In the genomic region with DNA sequence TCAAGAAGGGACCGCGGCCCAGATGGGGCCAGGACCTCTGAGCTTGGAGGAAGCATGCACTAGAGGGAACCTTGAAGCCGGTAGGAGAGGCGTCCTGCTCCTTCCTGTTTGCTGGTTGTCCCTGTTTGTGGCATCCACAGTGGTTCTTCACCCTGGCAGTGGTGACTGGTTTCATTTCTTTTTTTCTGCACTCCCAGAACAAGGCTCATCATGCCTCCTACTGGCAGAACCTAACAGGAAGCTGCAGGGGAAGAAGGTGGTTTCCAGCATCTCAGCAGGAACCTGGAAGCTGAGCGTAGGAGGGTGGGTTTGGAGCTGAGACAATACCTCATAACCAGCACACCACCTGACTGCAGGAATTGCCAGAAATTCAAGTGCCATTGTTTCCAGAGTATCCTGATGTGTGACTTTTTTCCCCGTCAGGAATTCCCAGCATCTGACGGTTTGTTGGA, we compare ENCODE assay signal across 8 cellular contexts. TPM values are rescaled to one million over a fixed set of nuclear protein-coding genes. Genes with fewer than 3 reads are reported as not detected.
DNase-seq lines count a peak whose midpoint lies in the region; ATAC-seq and FAIRE-seq lines count a peak whose summit lies in the region.

No MANE protein-coding gene starts in this region.

- ATAC-seq in GM18907 (IDR thresholded peaks at IDR 0.05; ENCODE audit: unreplicated experiment) (peak; percentile 86), HG03066 (IDR thresholded peaks at IDR 0.05; ENCODE audit: low read depth, unreplicated experiment) (peak; percentile 85)

- peak; percentile 14 for DNase-seq in CMK (ENCODE audit: low read depth)
- DNase-seq in RCC 7860 (ENCODE audit: low spot score) = peak; percentile 34
- peak; percentile 51 to 88 for DNase-seq in dermis microvascular lymphatic vessel endothelial cell (ENCODE audit: low read depth in 2 of 2)
- DNase-seq in medulla oblongata (ENCODE audit: extremely low spot score) = peak; percentile 93
- no peak for DNase-seq in activated gamma-delta T cell treated with Interleukin-2 at 50 U/mL for 16 hours
- no peak for DNase-seq in NCI-H128 (lab: John Stamatoyannopoulos, UW; ENCODE audit: unreplicated experiment)

- FAIRE-seq in RCC 7860 (lab: Jason Lieb, UNC) = no peak

RNA-seq across cellular contexts. Expression of gene TMEM231, which starts 5.8 kb away (rescaled TPM):
- total RNA-seq in dermis microvascular lymphatic vessel endothelial cell = 6.9 and 10.7 TPM in 2 replicates

RNA-seq across cellular contexts. Expression of gene CHST5, which starts 14.3 kb away (rescaled TPM):
- total RNA-seq in dermis microvascular lymphatic vessel endothelial cell = 0.13 TPM in 1 of 2 replicates, not detected in the other

RNA-seq across cellular contexts. Expression of gene GABARAPL2, which starts 15.9 kb away (rescaled TPM):
- total RNA-seq in dermis microvascular lymphatic vessel endothelial cell = 47.5 and 79.4 TPM in 2 replicates

RNA-seq across cellular contexts. Expression of gene CHST6, which starts 55.0 kb away (rescaled TPM):
- total RNA-seq in dermis microvascular lymphatic vessel endothelial cell = 0.64 and 1.0 TPM in 2 replicates

Comparison
In these comparisons a context has a peak if more than half of its experiments do, and no peak if none do; other contexts are left out.
1. DNase-seq: peak in CMK (single experiment), RCC 7860 (single experiment), dermis microvascular lymphatic vessel endothelial cell (2 of 2) and medulla oblongata (single experiment); none in activated gamma-delta T cell treated with Interleukin-2 at 50 U/mL for 16 hours (single experiment) and NCI-H128 (single experiment).